ENCODE assay signal across 23 cellular contexts in the genomic region with DNA sequence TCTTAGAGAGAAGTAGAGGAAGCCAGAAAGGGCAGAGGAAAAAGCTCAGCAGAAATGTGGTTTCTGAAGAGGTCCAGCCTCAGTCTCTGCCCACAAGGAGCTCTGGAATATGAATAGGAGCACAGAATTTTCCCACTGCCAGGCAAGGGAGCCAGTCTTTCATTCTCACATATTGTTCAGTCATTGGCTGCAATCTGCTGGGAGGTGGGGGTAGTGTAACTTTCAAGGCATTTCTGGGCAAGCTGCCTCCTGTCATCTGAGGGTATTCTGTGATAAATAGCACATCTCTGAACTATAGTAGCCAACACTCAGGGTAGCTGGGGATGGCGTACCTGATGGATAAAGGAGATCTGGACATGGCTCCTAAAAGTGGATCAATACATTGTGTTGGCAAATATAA.
DNase-seq lines count a peak whose midpoint lies in the region; ATAC-seq, FAIRE-seq and TF ChIP-seq lines count a peak whose summit lies in the region.
"Had no signal": no experiment of that assay in that cellular context is flagged by ENCODE, and none has a peak within 500 bp of the region (broad histone marks: within the 10 kb centered on the region; RNA-seq: fewer than 3 reads in every experiment).

No MANE protein-coding gene starts in this region.

- peak overlapping the region; percentile 89; the same call in 1 of the 2 replicates for H2AFZ ChIP-seq in GM23338
- H2AFZ ChIP-seq in H1 (ENCODE audit: low read length) = peak overlapping the region; percentile 19; the same call in 1 of the 2 replicates

- H2BK12ac ChIP-seq in H1 (ENCODE audit: low read depth, low read length) = no peak overlapping the region

- peaks cover 2 to 10% of the 10 kb centered on the region in 2 experiments; a peak in 2 of 4 replicates for H3K9me3 ChIP-seq in H1 (ENCODE audit: insufficient read depth in 2 of 2, low read depth in 1 of 2, low read length in 1 of 2)
- H3K9me3 ChIP-seq in left lung = no peaks in the 10 kb centered on the region
- H3K9me3 ChIP-seq: Peyer's patch, SK-N-SH had no signal

- no peak for FAIRE-seq in H1 (lab: Jason Lieb, UNC)
- FAIRE-seq: HepG2 had no signal

- CTCF ChIA-PET in H1 (lab: Charles Lee; ENCODE audit: partially characterized antibody) = interaction anchor here (0.9 to 1.6 kb wide), 4 partner anchors 17 to 197 kb away, joined by 3 to 7 read pairs (median 4); no protein-coding TSS in a partner anchor

- 100% methylated on average over 1 of the region's 1 CpG; no CpG with 5 or more reads in 1 of the 2 experiments for WGBS in H1 (ENCODE audit: extremely low coverage in 1 of 2, insufficient coverage in 1 of 2, insufficient read length in 1 of 2, insufficient replicate concordance in 2 of 2, low coverage in 1 of 2, low lambda C conversion rate in 2 of 2, missing lambda C conversion rate in 1 of 2), 2 experiments

- H4K91ac ChIP-seq in H1 (replicated peaks; ENCODE audit: insufficient read length, low read length) = no peak overlapping the region

- no peak for TF ChIP-seq RAD21 in H1 (IDR thresholded peaks at IDR 0.05 in 1 of 2, conservative IDR thresholded peaks at IDR 0.05 in 1 of 2; ENCODE audit: low read depth in 2 of 2, low read length in 2 of 2)

- H3K36me3 ChIP-seq in GM23338 (ENCODE audit: insufficient read depth) (0 out of 2 replicates have a peak, but pooled peaks cover 4% of the 10 kb centered on the region), H1 (ENCODE audit: control insufficient read depth in 2 of 4, insufficient read depth in 4 of 4, low read length in 3 of 4) (no peaks in the 10 kb centered on the region), left lung (peaks cover 0 to 60% of the 10 kb centered on the region in 2 donors)
- H3K36me3 ChIP-seq: Peyer's patch had no signal

- H3K18ac ChIP-seq in H1 (ENCODE audit: extremely low read depth, low read length) = no peak overlapping the region

- no peak overlapping the region for H3K14ac ChIP-seq in H1 (ENCODE audit: insufficient read length)

- H3K79me2 ChIP-seq in GM23338 (replicated peaks; ENCODE audit: insufficient read depth) (no peaks in the 10 kb centered on the region), H1 (ENCODE audit: control insufficient read depth in 1 of 2, insufficient read depth in 2 of 2, low read length in 2 of 2) (no peaks in the 10 kb centered on the region)

- H2AK5ac ChIP-seq in H1 (ENCODE audit: low read depth, low read length) = no peak overlapping the region

- H3K4me3 ChIP-seq in GM23338 = no peak overlapping the region
- H3K4me3 ChIP-seq in H1 (ENCODE audit: extremely low read depth in 1 of 4, insufficient read depth in 2 of 4, low read depth in 3 of 4, low read length in 4 of 4) = no peak overlapping the region
- no peak overlapping the region for H3K4me3 ChIP-seq in left lung
- H3K4me3 ChIP-seq: Peyer's patch had no signal

- POLR2A ChIA-PET in H1 (lab: Charles Lee; ENCODE audit: partially characterized antibody) = no interaction called here

- H4K8ac ChIP-seq in H1 (ENCODE audit: extremely low read depth, insufficient read depth, low read length) = no peak overlapping the region

- no peak overlapping the region for H3K27ac Mint-ChIP-seq in GM23338
- H3K27ac Mint-ChIP-seq: T-cell had no signal

- H2BK120ac ChIP-seq in H1 (replicated peaks; ENCODE audit: low read depth, low read length) = no peak overlapping the region

- H3K56ac ChIP-seq in H1 (replicated peaks; ENCODE audit: insufficient read length, low read depth, low read length) = no peak overlapping the region

- H3K23me2 ChIP-seq in H1 (ENCODE audit: low read depth, low read length) = no peaks in the 10 kb centered on the region

- no peak overlapping the region for H3K9ac ChIP-seq in H1 (replicated peaks in 1 of 4; ENCODE audit: extremely low read depth in 1 of 4, low read depth in 3 of 4, low read length in 3 of 4)
- H3K9ac ChIP-seq: KMS-11, SK-N-SH had no signal

- H3K27me3 Mint-ChIP-seq in GM23338 (ENCODE audit: insufficient read depth, low read depth, poor library complexity) = peaks cover 5% of the 10 kb centered on the region
- H3K27me3 Mint-ChIP-seq: T-cell had no signal

- H3K27me3 ChIP-seq in GM23338 (ENCODE audit: insufficient read depth) = no peaks in the 10 kb centered on the region
- H3K27me3 ChIP-seq in H1 (replicated peaks in 1 of 4; ENCODE audit: control insufficient read depth in 3 of 4, extremely low read depth in 1 of 4, insufficient read depth in 3 of 4, low read length in 3 of 4) = no peaks in the 10 kb centered on the region
- H3K27me3 ChIP-seq in left lung = no peaks in the 10 kb centered on the region
- H3K27me3 ChIP-seq: Peyer's patch had no signal

- H3K27ac ChIP-seq in GM23338 (ENCODE audit: low read depth) = no peak overlapping the region
- H3K27ac ChIP-seq in H1 (ENCODE audit: low read depth, low read length) = no peak overlapping the region
- H3K27ac ChIP-seq in left lung = no peak overlapping the region
- H3K27ac ChIP-seq: KMS-11, Peyer's patch had no signal

- DNase-seq in GM23338 (ENCODE audit: low spot score) = no peak
- DNase-seq in NCI-H446 (lab: John Stamatoyannopoulos, UW) = peak; percentile 2 to 62
- no peak for DNase-seq in H1 (ENCODE audit: low read depth in 1 of 2, low spot score in 2 of 2)
- no peak for DNase-seq in left lung
- DNase-seq in NCI-H69 (lab: John Stamatoyannopoulos, UW) = no peak
- DNase-seq in SW480 (ENCODE audit: low spot score) = no peak
- DNase-seq in H4 (ENCODE audit: low spot score) = no peak
- no peak for DNase-seq in NCI-H2107 (lab: John Stamatoyannopoulos, UW)
- DNase-seq: ACHN; AML-193; GDM1; GOT3; MV-4-11; NCI-H1694 treated with DMSO at 0.1 percent for 48 hours; NCI-H345; NCI-H748 treated with DMSO at 0.1 percent for 48 hours; NK-92 treated with Interleukin-12 subunit alpha and Interleukin-12 subunit beta, amount 100 ng/mL, for 24 hours; Peyer's patch; SK-N-SH; T-cell had no signal

- no peak for TF ChIP-seq POLR2A in H1 (IDR thresholded peaks at IDR 0.05; ENCODE audit: control extremely low read depth in 1 of 2, low read depth in 2 of 2, low read length in 2 of 2)

- H3K4me1 ChIP-seq in GM23338 (ENCODE audit: insufficient read depth) (no peaks in the 10 kb centered on the region), H1 (replicated peaks in 1 of 4; ENCODE audit: control insufficient read depth in 3 of 4, insufficient read depth in 4 of 4, low read length in 3 of 4) (peaks cover 0 to 2% (median 0%) of the 10 kb centered on the region in 4 experiments; a peak in 2 of 7 replicates), left lung (no peaks in the 10 kb centered on the region)
- H3K4me1 ChIP-seq: Peyer's patch had no signal

- H3F3A ChIP-seq in GM23338 (replicated peaks; ENCODE audit: low read depth) = no peaks in the 10 kb centered on the region

- H3K36me3 Mint-ChIP-seq in GM23338 (ENCODE audit: low read depth) = peaks cover 17% of the 10 kb centered on the region; the same call in 2 of the 3 replicates
- H3K36me3 Mint-ChIP-seq: T-cell had no signal

- no peak for TF ChIP-seq EP300 in H1 (IDR thresholded peaks at IDR 0.05; ENCODE audit: borderline replicate concordance in 1 of 2, low read depth in 2 of 2, low read length in 2 of 2)

- H2BK20ac ChIP-seq in H1 (ENCODE audit: low read length) = no peak overlapping the region

- H4K20me1 ChIP-seq in GM23338 (replicated peaks; ENCODE audit: insufficient read depth) (no peaks in the 10 kb centered on the region), H1 (replicated peaks in 1 of 2; ENCODE audit: control insufficient read depth in 1 of 2, insufficient read depth in 2 of 2, low read length in 2 of 2) (no peaks in the 10 kb centered on the region)

- no peaks in the 10 kb centered on the region; the same call in 1 of the 2 replicates for H3K9me2 ChIP-seq in GM23338 (ENCODE audit: insufficient read depth)
- H3K9me2 ChIP-seq: SK-N-SH had no signal

- TF ChIP-seq CTCF in GM23338 (conservative IDR thresholded peaks at IDR 0.05; ENCODE audit: low read depth in 2 of 2) = no peak
- TF ChIP-seq CTCF in H1 (IDR thresholded peaks at IDR 0.05; ENCODE audit: control extremely low read depth in 1 of 3, insufficient read depth in 1 of 3, low read depth in 1 of 3, low read length in 3 of 3) = no peak
- TF ChIP-seq CTCF in left lung (IDR thresholded peaks at IDR 0.05) = no peak

- H3K4me2 ChIP-seq in GM23338 (no peak overlapping the region), H1 (ENCODE audit: insufficient read depth in 1 of 2, low read depth in 2 of 2, low read length in 2 of 2) (no peak overlapping the region)
- H3K4me2 ChIP-seq: KMS-11, SK-N-SH had no signal

- H3K23ac ChIP-seq in H1 (ENCODE audit: insufficient read length) = no peak overlapping the region

- no peaks in the 10 kb centered on the region for H3K79me1 ChIP-seq in H1 (ENCODE audit: low read depth, low read length)

- no peak overlapping the region for H2BK15ac ChIP-seq in H1 (ENCODE audit: low read length)

- H3K4me1 Mint-ChIP-seq in GM23338 = peaks cover 3% of the 10 kb centered on the region; the same call in 2 of the 3 replicates
- H3K4me1 Mint-ChIP-seq: CD14-positive monocyte, T-cell had no signal

- no peak overlapping the region for H2BK5ac ChIP-seq in H1 (ENCODE audit: low read depth, low read length)

- H4K5ac ChIP-seq in H1 (ENCODE audit: insufficient read length, low read depth, low read length) = no peak overlapping the region

- peaks cover 26% of the 10 kb centered on the region for H3K9me3 Mint-ChIP-seq in GM23338

- no peak overlapping the region for H3K4ac ChIP-seq in H1 (replicated peaks; ENCODE audit: insufficient read length, low read depth, low read length)

- no peak overlapping the region for H3K4me3 Mint-ChIP-seq in GM23338
- H3K4me3 Mint-ChIP-seq: CD14-positive monocyte, T-cell had no signal

- intact Hi-C loops in left lung (cut with DNase I) = no loop called here

- ATAC-seq in GM23338 = no peak
- peak; percentile 35 for ATAC-seq in left lung
- ATAC-seq: HepG2, T-cell had no signal

TF ChIP-seq in H1, 55 proteins besides CTCF, POLR2A, EP300 and RAD21 (continues in another document):
- no peak for TF ChIP-seq KDM1A (IDR thresholded peaks at IDR 0.05; ENCODE audit: borderline replicate concordance, low read length)
- TF ChIP-seq, protein P1, sequence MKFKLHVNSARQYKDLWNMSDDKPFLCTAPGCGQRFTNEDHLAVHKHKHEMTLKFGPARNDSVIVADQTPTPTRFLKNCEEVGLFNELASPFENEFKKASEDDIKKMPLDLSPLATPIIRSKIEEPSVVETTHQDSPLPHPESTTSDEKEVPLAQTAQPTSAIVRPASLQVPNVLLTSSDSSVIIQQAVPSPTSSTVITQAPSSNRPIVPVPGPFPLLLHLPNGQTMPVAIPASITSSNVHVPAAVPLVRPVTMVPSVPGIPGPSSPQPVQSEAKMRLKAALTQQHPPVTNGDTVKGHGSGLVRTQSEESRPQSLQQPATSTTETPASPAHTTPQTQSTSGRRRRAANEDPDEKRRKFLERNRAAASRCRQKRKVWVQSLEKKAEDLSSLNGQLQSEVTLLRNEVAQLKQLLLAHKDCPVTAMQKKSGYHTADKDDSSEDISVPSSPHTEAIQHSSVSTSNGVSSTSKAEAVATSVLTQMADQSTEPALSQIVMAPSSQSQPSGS (IDR thresholded peaks at IDR 0.05; ENCODE audit: low read length) = no peak
- TF ChIP-seq CBX5 (IDR thresholded peaks at IDR 0.05; ENCODE audit: low read depth, low read length) = no peak
- no peak for TF ChIP-seq RBBP5 (IDR thresholded peaks at IDR 0.05; ENCODE audit: borderline replicate concordance, low read depth, low read length)
- TF ChIP-seq SRF (IDR thresholded peaks at IDR 0.05; ENCODE audit: low read depth, low read length) = no peak
- TF ChIP-seq BACH1 (IDR thresholded peaks at IDR 0.05; ENCODE audit: low read length) = no peak

Comparison
In these comparisons a context has a peak if more than half of its experiments do, and no peak if none do; other contexts are left out.
1. DNase-seq: peak in NCI-H446 (2 of 2); none in GM23338 (single experiment), H1 (0 of 2), left lung (0 of 2), NCI-H69 (single experiment), SW480 (single experiment), H4 (single experiment) and NCI-H2107 (single experiment).